12 cellular contexts compared by ENCODE assay signal in genomic region chr5:79853676-79854418, GRCh38.
A peak's percentile ranks its signal among the peaks of the same experiment; 100 is the strongest.
DNase-seq lines count a peak whose midpoint lies in the region; ATAC-seq, FAIRE-seq and TF ChIP-seq lines count a peak whose summit lies in the region.
"Had no signal": no experiment of that assay in that cellular context is flagged by ENCODE, and none has a peak within 500 bp of the region (broad histone marks: within the 10 kb centered on the region; RNA-seq: fewer than 3 reads in every experiment).

No MANE protein-coding gene starts in this region.

- in situ Hi-C loops in ACHN (cut with HindIII; ENCODE audit: low pct_ligation_motif_present, low pct_unique_long_range_greater_than_20kb, low sequenced_read_pairs) (no loop called here), HepG2 (cut with HindIII; ENCODE audit: extremely low pct_ligation_motif_present, low pct_unique_long_range_greater_than_20kb) (loop anchor here (10.0 kb wide), 1 partner anchor 149 kb away; no protein-coding TSS in a partner anchor)

- TF ChIP-seq POLR2A in H54 (IDR thresholded peaks at IDR 0.05; ENCODE audit: low read depth, low read length): no peak
- no peak for TF ChIP-seq POLR2A in HepG2 (IDR thresholded peaks at IDR 0.05; ENCODE audit: insufficient read depth in 1 of 2, low read depth in 2 of 2, low read length in 2 of 2)
- no peak for TF ChIP-seq POLR2A in thyroid gland (IDR thresholded peaks at IDR 0.05)

- H3K4me3 ChIP-seq in HepG2 (replicated peaks in 1 of 3; ENCODE audit: insufficient read depth in 1 of 3, low read depth in 2 of 3, low read length in 3 of 3): no peak overlapping the region
- H3K4me3 ChIP-seq in thyroid gland (replicated peaks in 1 of 3): no peak overlapping the region
- H3K4me3 ChIP-seq: ovary had no signal

- 24% methylated on average over 8 of the region's 8 CpGs for WGBS in HepG2 (ENCODE audit: low lambda C conversion rate)
- 91 to 93% methylated on average over 8 of the region's 8 CpGs for WGBS in thyroid gland, 2 donors

- no peak for TF ChIP-seq EP300 in HepG2 (IDR thresholded peaks at IDR 0.05; ENCODE audit: low read depth in 2 of 2, low read length in 2 of 2)
- TF ChIP-seq EP300 in HepG2 (CRISPR knock-in tag; IDR thresholded peaks at IDR 0.05; ENCODE audit: borderline replicate concordance): no peak

- no peaks in the 10 kb centered on the region for H3K36me3 ChIP-seq in HepG2 (replicated peaks in 1 of 2; ENCODE audit: control insufficient read depth in 1 of 2, insufficient read depth in 2 of 2, low read length in 2 of 2)
- no peaks in the 10 kb centered on the region for H3K36me3 ChIP-seq in thyroid gland
- H3K36me3 ChIP-seq: ovary had no signal

- DNase-seq in ACHN (peak; percentile 30), H54 (ENCODE audit: insufficient read length, low spot score) (peak; percentile 40), HepG2 (ENCODE audit: low spot score) (peak; percentile 3), NCI-H82 treated with DMSO at 0.1 percent for 48 hours (lab: John Stamatoyannopoulos, UW; ENCODE audit: unreplicated experiment) (no peak), iPS-NIHi11 (ENCODE audit: low spot score) (no peak), thyroid gland (no peak)
- DNase-seq in activated T-cell treated with anti-CD3 and anti-CD28 coated beads, Interleukin-2, amount 50 U/mL, for 4 hours: peak; percentile 11
- DNase-seq: CD4-positive, alpha-beta memory T cell; left colon; ovary had no signal

- H3K4me1 ChIP-seq in HepG2 (ENCODE audit: insufficient read depth, low read length) (no peaks in the 10 kb centered on the region), thyroid gland (no peaks in the 10 kb centered on the region)

- CTCF ChIA-PET in HepG2 (lab: Yijun Ruan, JAX; ENCODE audit: low intra/inter-chr PET ratio, low total read pairs): no interaction called here

- no peaks in the 10 kb centered on the region for H4K20me1 ChIP-seq in HepG2 (ENCODE audit: insufficient read depth, low read length)

- H3K4me3 Mint-ChIP-seq in activated T-cell treated with anti-CD3 and anti-CD28 coated beads, Interleukin-2, amount 50 U/mL, for 4 hours: no peak overlapping the region
- H3K4me3 Mint-ChIP-seq: brain; CD4-positive, alpha-beta memory T cell had no signal

- intact Hi-C loops in HepG2 (cut with micrococcal nuclease; ENCODE audit: unreplicated experiment): no loop called here
- intact Hi-C loops in thyroid gland (cut with DNase I): loop anchor here (10.0 kb wide), 1 partner anchor 159 kb away; no protein-coding TSS in a partner anchor

- BruUV-seq in HepG2 (replicated peaks; lab: Mats Ljungman, UMichigan): no TSS peak

- POLR2A ChIA-PET in HepG2 (lab: Yijun Ruan, JAX): no interaction called here

- ATAC-seq in activated T-cell treated with anti-CD3 and anti-CD28 coated beads, Interleukin-2, amount 50 U/mL, for 4 hours: peak; percentile 79 to 82
- ATAC-seq in HepG2: peak; percentile 53
- ATAC-seq in GM18502 (IDR thresholded peaks at IDR 0.05; ENCODE audit: poor library complexity, unreplicated experiment): no peak
- ATAC-seq: left colon had no signal

- no peaks in the 10 kb centered on the region for H3K9me3 Mint-ChIP-seq in activated T-cell treated with anti-CD3 and anti-CD28 coated beads, Interleukin-2, amount 50 U/mL, for 4 hours
- H3K9me3 Mint-ChIP-seq: brain; CD4-positive, alpha-beta memory T cell had no signal

- H3K27me3 ChIP-seq in HepG2 (ENCODE audit: control insufficient read depth in 1 of 2, insufficient read depth in 2 of 2, low read length in 2 of 2) (peaks cover 2 to 29% of the 10 kb centered on the region in 2 experiments; a peak in 3 of 5 replicates), thyroid gland (no peaks in the 10 kb centered on the region)
- H3K27me3 ChIP-seq: ovary had no signal

- no peak overlapping the region for H3K27ac ChIP-seq in HepG2 (ENCODE audit: extremely low read length, insufficient read depth, low read length)
- no peak overlapping the region for H3K27ac ChIP-seq in thyroid gland
- H3K27ac ChIP-seq: ovary had no signal

- TF ChIP-seq CTCF in HepG2 (CRISPR knock-in tag; IDR thresholded peaks at IDR 0.05): no peak
- TF ChIP-seq CTCF in thyroid gland (IDR thresholded peaks at IDR 0.05): no peak

- no peaks in the 10 kb centered on the region for H3K4me1 Mint-ChIP-seq in activated T-cell treated with anti-CD3 and anti-CD28 coated beads, Interleukin-2, amount 50 U/mL, for 4 hours (ENCODE audit: low read depth)

- H3K9me3 ChIP-seq in HepG2 (ENCODE audit: low read length) (no peaks in the 10 kb centered on the region), thyroid gland (no peaks in the 10 kb centered on the region)
- H3K9me3 ChIP-seq: ovary had no signal

- H3K27me3 Mint-ChIP-seq in activated T-cell treated with anti-CD3 and anti-CD28 coated beads, Interleukin-2, amount 50 U/mL, for 4 hours (ENCODE audit: low read depth): peaks cover 6% of the 10 kb centered on the region
- H3K27me3 Mint-ChIP-seq: brain had no signal

- H3K79me2 ChIP-seq in HepG2 (ENCODE audit: insufficient read depth, low read length): no peaks in the 10 kb centered on the region

- H2AFZ ChIP-seq in HepG2 (ENCODE audit: low read length): no peak overlapping the region

- no peaks in the 10 kb centered on the region for H3K36me3 Mint-ChIP-seq in activated T-cell treated with anti-CD3 and anti-CD28 coated beads, Interleukin-2, amount 50 U/mL, for 4 hours (ENCODE audit: insufficient read depth)
- H3K36me3 Mint-ChIP-seq: brain; CD4-positive, alpha-beta memory T cell had no signal

- FAIRE-seq in H54 (lab: Jason Lieb, UNC) (no peak), HepG2 (lab: Jason Lieb, UNC) (no peak)

- H3K4me2 ChIP-seq in HepG2 (ENCODE audit: low read depth, low read length): no peak overlapping the region

- no peak overlapping the region for H3K9ac ChIP-seq in HepG2 (ENCODE audit: insufficient read depth, low read depth, low read length)

- TF ChIP-seq RAD21 in HepG2 (CRISPR knock-in tag; IDR thresholded peaks at IDR 0.05): no peak

TF ChIP-seq in HepG2, 621 proteins besides CTCF, POLR2A, EP300 and RAD21:
- TF ChIP-seq CREB1 (IDR thresholded peaks at IDR 0.05) (0 out of 2 replicates have a peak, but pooled peaks have one; percentile 19), CREB1 (CRISPR knock-in tag; IDR thresholded peaks at IDR 0.05) (no peak), LCORL (IDR thresholded peaks at IDR 0.05) (no peak), LCORL (CRISPR knock-in tag; IDR thresholded peaks at IDR 0.05) (no peak), SOX5 (CRISPR knock-in tag; IDR thresholded peaks at IDR 0.05; ENCODE audit: borderline replicate concordance) (no peak), RFX3 (CRISPR knock-in tag; IDR thresholded peaks at IDR 0.05) (no peak), FOSL2 (CRISPR knock-in tag; IDR thresholded peaks at IDR 0.05) (peak; percentile 77)

Comparison
In these comparisons a context has a peak if more than half of its experiments do, and no peak if none do; other contexts are left out.
1. DNase-seq: peak in ACHN (single experiment), H54 (single experiment), activated T-cell treated with anti-CD3 and anti-CD28 coated beads, Interleukin-2, amount 50 U/mL, for 4 hours (single experiment) and HepG2 (single experiment); none in NCI-H82 treated with DMSO at 0.1 percent for 48 hours (single experiment), iPS-NIHi11 (single experiment) and thyroid gland (0 of 2).